27 cellular contexts compared by ENCODE assay signal in genomic region chr14:23922545-23922944, GRCh38.
"Had no signal": no experiment of that assay in that cellular context is flagged by ENCODE, and none has a peak within 500 bp of the region (broad histone marks: within the 10 kb centered on the region; RNA-seq: fewer than 3 reads in every experiment).

No MANE protein-coding gene starts in this region.

- H3K4me1 ChIP-seq: stomach, suprapubic skin, testis, thyroid gland, tibial artery, tibial nerve, transverse colon, upper lobe of left lung, upper lobe of right lung, uterus, vagina had no signal

- ATAC-seq: stimulated activated effector memory CD8-positive, alpha-beta T cell treated with anti-CD3 and anti-CD28 coated beads, Interleukin-12 subunit alpha, Interleukin-12 subunit beta, amount 100 ng/mL, for 72 hours; stimulated activated memory B cell treated with anti-CD40 and anti-IgM and Interleukin-4, amounts not matched to agents 10 μg/mL and 1 μg/mL and 100 μg/mL, for 72 hours; stimulated activated naive B cell treated with anti-CD40 and anti-IgM and Interleukin-4, amounts not matched to agents 10 μg/mL and 1 μg/mL and 100 μg/mL, for 72 hours; stimulated activated naive CD8-positive, alpha-beta T cell treated with anti-CD3 and anti-CD28 coated beads, Interleukin-15, amount 100 ng/mL, for 72 hours; stimulated activated naive CD8-positive, alpha-beta T cell treated with anti-CD3 and anti-CD28 coated beads, Interleukin-15, Interleukin-2, amounts not matched to agents 100 U/mL and 50 U/mL, for 24 hours; upper lobe of right lung had no signal

- H3K9me3 ChIP-seq: suprapubic skin, testis, thoracic aorta, thyroid gland, tibial artery, transverse colon, upper lobe of left lung, upper lobe of right lung, uterus, vagina had no signal

- H3K27ac ChIP-seq: stomach, suprapubic skin, testis, thoracic aorta, thyroid gland, tibial artery, tibial nerve, transverse colon, upper lobe of left lung, upper lobe of right lung, uterus, vagina had no signal

- FAIRE-seq: urothelium cell line had no signal

- DNase-seq: stimulated activated CD4-positive, alpha-beta T cell treated with anti-CD3 and anti-CD28 coated beads, Interleukin-2, amount 100 ng/mL, for 48 hours; stimulated activated CD4-positive, alpha-beta T cell treated with anti-CD3 and anti-CD28 coated beads, Interleukin-4, amount 100 ng/mL, for 1 hour; stimulated activated CD4-positive, alpha-beta T cell treated with anti-CD3 and anti-CD28 coated beads, Interleukin-4, amount 100 ng/mL, for 24 hours; stimulated activated CD4-positive, alpha-beta T cell treated with anti-CD3 and anti-CD28 coated beads, Interleukin-4, amount 100 ng/mL, for 4 hours; stimulated activated CD8-positive, alpha-beta memory T cell treated with anti-CD3 and anti-CD28 coated beads, Interleukin-4, amount 100 ng/mL, for 48 hours; stimulated activated naive B cell treated with anti-CD40 and anti-IgM and Interleukin-4, amounts not matched to agents 10 μg/mL and 1 μg/mL and 100 μg/mL, for 72 hours; stimulated activated naive CD4-positive, alpha-beta T cell; stimulated activated naive CD4-positive, alpha-beta T cell treated with Interleukin-2 at 50 U/mL for 16 hours; stimulated activated naive CD8-positive, alpha-beta T cell treated with anti-CD3 and anti-CD28 coated beads, Interleukin-15, amount 100 ng/mL, for 72 hours; stimulated activated naive CD8-positive, alpha-beta T cell treated with anti-CD3 and anti-CD28 coated beads, Interleukin-15, Interleukin-2, amounts not matched to agents 100 U/mL and 50 U/mL, for 24 hours; stomach; substantia nigra; testis; thyroid gland; tibial artery; transverse colon; trophoblast cell; upper lobe of left lung; upper lobe of right lung; uterus had no signal

- H3K4me3 ChIP-seq: stomach, suprapubic skin, testis, thoracic aorta, thyroid gland, tibial artery, tibial nerve, transverse colon, upper lobe of left lung, upper lobe of right lung, uterus, vagina had no signal

- H3K27me3 ChIP-seq: stomach, suprapubic skin, testis, thyroid gland, tibial artery, tibial nerve, transverse colon, upper lobe of left lung, upper lobe of right lung, uterus, vagina had no signal

- H3K36me3 ChIP-seq: stomach, suprapubic skin, thoracic aorta, thyroid gland, tibial artery, tibial nerve, transverse colon, upper lobe of left lung, upper lobe of right lung, uterus, vagina had no signal
